ENCODE assay signal across 27 cellular contexts in the genomic region with DNA sequence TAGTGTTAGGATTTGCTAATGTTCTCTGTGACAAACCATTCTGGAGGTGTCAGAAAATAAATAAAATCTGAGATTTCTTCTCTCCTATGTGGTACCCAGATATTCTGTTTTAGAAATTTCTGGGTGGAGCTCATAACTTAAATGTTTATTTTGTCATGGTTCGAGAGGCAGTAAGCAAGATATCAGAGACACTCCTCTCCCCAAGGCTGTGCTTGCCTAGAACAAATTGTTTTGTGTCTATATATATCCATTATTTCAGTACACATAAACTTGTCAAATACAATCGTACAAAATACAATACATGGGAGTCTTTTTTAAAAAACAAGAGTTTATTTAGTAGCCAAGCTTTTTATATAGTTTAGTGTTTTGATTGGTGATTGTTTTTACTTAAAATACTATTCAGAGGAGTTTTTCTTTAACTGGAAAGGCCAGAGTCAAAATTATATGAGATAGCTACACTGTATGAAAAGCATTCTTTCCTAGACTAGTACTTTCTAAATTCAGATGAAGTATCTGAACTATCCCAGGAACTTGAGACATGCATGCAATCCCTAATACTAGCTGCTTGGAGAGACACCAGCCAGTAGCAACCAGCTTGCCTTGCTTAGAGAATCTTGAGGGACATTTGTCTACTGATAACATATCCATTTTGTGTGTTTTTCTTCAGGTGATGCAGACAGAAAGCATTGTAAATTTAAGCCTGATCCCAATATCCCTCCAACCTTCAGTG. TPM values are rescaled to one million over a fixed set of nuclear protein-coding genes. Genes with fewer than 3 reads are reported as not detected.
DNase-seq lines count a peak whose midpoint lies in the region; ATAC-seq and TF ChIP-seq lines count a peak whose summit lies in the region.
"Had no signal": no experiment of that assay in that cellular context is flagged by ENCODE, and none has a peak within 500 bp of the region (broad histone marks: within the 10 kb centered on the region; RNA-seq: fewer than 3 reads in every experiment).

No MANE protein-coding gene starts in this region.

- peaks cover 0 to 62% (median 52%) of the 10 kb centered on the region in 9 donors for H3K36me3 ChIP-seq in heart left ventricle
- H3K36me3 ChIP-seq: BE2C had no signal

- no peak for DNase-seq in Right ventricle myocardium inferior (ENCODE audit: missing footprints)
- DNase-seq in left cardiac atrium, result no peak
- no peak for DNase-seq in heart left ventricle
- DNase-seq in myocyte (ENCODE audit: low read depth), result peak; percentile 65
- DNase-seq in GM13976 (ENCODE audit: low spot score), result no peak
- no peak for DNase-seq in T-cell
- DNase-seq: BE2C; CD4-positive, CD25-positive, alpha-beta regulatory T cell; COR-L47; DMS 273 treated with DMSO at 0.1 percent for 48 hours; GF-D8; GOT3; KG1; MV-4-11; NCI-H1417 treated with DMSO at 0.1 percent for 48 hours; NCI-H187 treated with DMSO at 0.1 percent for 48 hours; NCI-H2227 treated with DMSO at 0.1 percent for 48 hours; NCI-H510A treated with DMSO at 0.1 percent for 48 hours; NCI-H774; SHP77 had no signal

- intact Hi-C loops in Right ventricle myocardium inferior (cut with DNase I), result loop anchor here (5.0 kb wide), 1 partner anchor 216 kb away; no protein-coding TSS in a partner anchor
- intact Hi-C loops in left cardiac atrium (cut with DNase I), result loop anchor here in 1 of 2 donors (2.0 kb wide), 1 partner anchor 150 kb away; no protein-coding TSS in a partner anchor
- intact Hi-C loops in heart left ventricle (cut with DNase I), result no loop called here

- no peaks in the 10 kb centered on the region for H3K27me3 Mint-ChIP-seq in T-cell
- H3K27me3 Mint-ChIP-seq: CD4-positive, CD25-positive, alpha-beta regulatory T cell had no signal

- H3K27ac Mint-ChIP-seq in T-cell, result no peak overlapping the region
- H3K27ac Mint-ChIP-seq: CD4-positive, CD25-positive, alpha-beta regulatory T cell had no signal

- H3K4me1 ChIP-seq in heart left ventricle, result peaks cover 0 to 34% (median 12%) of the 10 kb centered on the region in 12 donors
- H3K4me1 ChIP-seq: BE2C had no signal

- in situ Hi-C loops in GM13976 (cut with MboI; ENCODE audit: low sequenced_read_pairs, unreplicated experiment), result no loop called here

- H3K9me3 Mint-ChIP-seq in T-cell, result no peaks in the 10 kb centered on the region

- CTCF ChIA-PET in T-cell (lab: Charles Lee), result interaction anchor here in 1 of 2 donors (1.0 to 2.0 kb wide), 3 partner anchors 20 to 526 kb away, joined by 3 to 5 read pairs (median 3); no protein-coding TSS in a partner anchor

- 48 to 58% (median 55%) methylated on average over 2 of the region's 2 CpGs for WGBS in heart left ventricle, 4 donors

- H3K4me3 ChIP-seq in heart left ventricle, result no peak overlapping the region
- H3K4me3 ChIP-seq: GM12878, SK-N-MC had no signal

- TF ChIP-seq CTCF in heart left ventricle (IDR thresholded peaks at IDR 0.05) (no peak), GM13976 (IDR thresholded peaks at IDR 0.05; ENCODE audit: borderline replicate concordance, control extremely low read depth, extremely low read depth, insufficient read depth, missing control alignments) (no peak)

- POLR2A ChIA-PET in T-cell (lab: Charles Lee), result interaction anchor here in 1 of 2 donors (0.6 kb wide), 1 partner anchor 1203 kb away, joined by 3 read pairs; no protein-coding TSS in a partner anchor

- no peaks in the 10 kb centered on the region for H3K27me3 ChIP-seq in heart left ventricle
- H3K27me3 ChIP-seq: BE2C had no signal

- no peaks in the 10 kb centered on the region for H3K9me3 ChIP-seq in heart left ventricle
- H3K9me3 ChIP-seq: BE2C had no signal

- no peak for TF ChIP-seq POLR2A in heart left ventricle (IDR thresholded peaks at IDR 0.05)

- peaks cover 23 to 31% (median 23%) of the 10 kb centered on the region in 3 donors for H3K4me1 Mint-ChIP-seq in T-cell

- H3K4me3 Mint-ChIP-seq in T-cell, result no peak overlapping the region

- H3K27ac ChIP-seq in heart left ventricle, result peak overlapping the region; percentile 44 to 92 (median 78)
- H3K27ac ChIP-seq: 22Rv1, SK-N-MC had no signal

- ATAC-seq in Right ventricle myocardium inferior (peak; percentile 73), left cardiac atrium (no peak), heart left ventricle (peak in 3 of 4 donors; percentile 52 to 84 (median 80)), GM18519 (IDR thresholded peaks at IDR 0.05; ENCODE audit: low FRiP score, unreplicated experiment) (no peak), HG03457 (IDR thresholded peaks at IDR 0.05; ENCODE audit: unreplicated experiment) (no peak), T-cell (replicated peaks in 1 of 4) (no peak)
- ATAC-seq: GM12878, HCT116, HepG2 had no signal

- peaks cover 33% of the 10 kb centered on the region for H3K36me3 Mint-ChIP-seq in T-cell

RNA-seq across cellular contexts. Expression of a gene that starts 4.7 kb away (rescaled TPM):
- total RNA-seq in Right ventricle myocardium inferior (26.0 TPM), left cardiac atrium (10 to 100 TPM; 17.8 to 20.5 TPM), heart left ventricle (10 to 100 TPM; 18.3 to 35.6 (median 25.0) TPM), myocyte (25.9 and 30.3 TPM in 2 replicates), T-cell (10 to 100 TPM; 21.5 to 24.8 (median 22.9) TPM)
- 10 to 100 TPM; 19.1 to 35.9 TPM for polyA plus RNA-seq in heart left ventricle
- polyA plus RNA-seq in myocyte (2012), result 28.0 TPM

RNA-seq across cellular contexts. Expression of a gene that starts 47.2 kb away (rescaled TPM):
- total RNA-seq in Right ventricle myocardium inferior (4.8 TPM), left cardiac atrium (1 to 10 TPM; 4.8 to 6.6 TPM), heart left ventricle (10 to 100 TPM in 1 of 9 donors, 1 to 10 TPM in 8; 3.5 to 12.4 (median 6.2) TPM), myocyte (2.7 and 2.9 TPM in 2 replicates), T-cell (10 to 100 TPM in 1 of 5 donors, 1 to 10 TPM in 4; 6.3 to 11.0 (median 8.1) TPM)
- 1 to 10 TPM; 1.3 to 1.5 TPM for polyA plus RNA-seq in heart left ventricle
- 1.1 TPM for polyA plus RNA-seq in myocyte (2012)

Comparison
In these comparisons a context has a peak if more than half of its experiments do, and no peak if none do; other contexts are left out.
1. ATAC-seq: peak in Right ventricle myocardium inferior (single experiment) and heart left ventricle (3 of 4); none in left cardiac atrium (0 of 2), GM18519 (single experiment), HG03457 (single experiment) and T-cell (0 of 4).